Comparison of ENCODE assay signal across 22 cellular contexts in genomic region chr3:179168933-179169332, GRCh38. TPM values are rescaled to one million over a fixed set of nuclear protein-coding genes. Genes with fewer than 3 reads are reported as not detected.
DNase-seq lines count a peak whose midpoint lies in the region; ATAC-seq, FAIRE-seq and TF ChIP-seq lines count a peak whose summit lies in the region.
"Had no signal": no experiment of that assay in that cellular context is flagged by ENCODE, and none has a peak within 500 bp of the region (broad histone marks: within the 10 kb centered on the region; RNA-seq: fewer than 3 reads in every experiment).

No MANE protein-coding gene starts in this region.

- FAIRE-seq in GM19239 (lab: Jason Lieb, UNC): peak; percentile 68
- FAIRE-seq in colon (lab: Jason Lieb, UNC): peak; percentile 18
- FAIRE-seq: RCC 7860 had no signal

- peaks cover 0 to 3% (median 0%) of the 10 kb centered on the region in 4 donors for H3K9me3 ChIP-seq in upper lobe of left lung
- H3K9me3 ChIP-seq: SJSA1 had no signal

- TF ChIP-seq EP300 in upper lobe of left lung (IDR thresholded peaks at IDR 0.05): no peak

- peaks cover 5% of the 10 kb centered on the region for H3K4me1 Mint-ChIP-seq in type B pancreatic cell (ENCODE audit: unreplicated experiment)

- no peak for TF ChIP-seq POLR2A in upper lobe of left lung (IDR thresholded peaks at IDR 0.05)

- H3K27me3 ChIP-seq in upper lobe of left lung: no peaks in the 10 kb centered on the region
- H3K27me3 ChIP-seq: BLaER1, MG63, SJSA1 had no signal

- H3K9me3 Mint-ChIP-seq in type B pancreatic cell: peaks cover 4% of the 10 kb centered on the region

- peaks cover 7% of the 10 kb centered on the region for H3K36me3 Mint-ChIP-seq in type B pancreatic cell

- H3K4me1 ChIP-seq in upper lobe of left lung: peaks cover 0 to 17% (median 4%) of the 10 kb centered on the region in 4 donors

- TF ChIP-seq CTCF in upper lobe of left lung (IDR thresholded peaks at IDR 0.05) (no peak), type B pancreatic cell (conservative IDR thresholded peaks at IDR 0.05) (no peak)

- no peak overlapping the region for H3K27ac ChIP-seq in upper lobe of left lung
- H3K27ac ChIP-seq: 22Rv1, BLaER1, SJSA1 had no signal

- no peaks in the 10 kb centered on the region for H3K27me3 Mint-ChIP-seq in type B pancreatic cell
- H3K27me3 Mint-ChIP-seq: CD4-positive, alpha-beta memory T cell had no signal

- no peaks in the 10 kb centered on the region for H3K36me3 ChIP-seq in upper lobe of left lung
- H3K36me3 ChIP-seq: MG63, SJSA1 had no signal

- peak; percentile 56 for DNase-seq in DMS53 (lab: John Stamatoyannopoulos, UW)
- no peak for DNase-seq in GM19239 (ENCODE audit: insufficient read length, low spot score)
- DNase-seq in upper lobe of left lung: no peak
- no peak for DNase-seq in activated CD4-positive, alpha-beta T cell treated with anti-CD3 and anti-CD28 coated beads for 48 hours
- DNase-seq in EL: no peak
- DNase-seq in type B pancreatic cell (ENCODE audit: extremely low spot score, unreplicated experiment): no peak
- DNase-seq: ACHN; CD4-positive, alpha-beta memory T cell; Kasumi-1; MG63; NCI-H1417; NCI-H1694 treated with DMSO at 0.1 percent for 48 hours; NCI-H2081 treated with DMSO at 0.1 percent for 48 hours; NCI-H446; NCI-H526 had no signal

- H3K27ac Mint-ChIP-seq in type B pancreatic cell: no peak overlapping the region

- no peak overlapping the region for H3K4me3 ChIP-seq in upper lobe of left lung
- H3K4me3 ChIP-seq: BLaER1, MG63, SJSA1 had no signal

- no peak overlapping the region for H3K4me3 Mint-ChIP-seq in type B pancreatic cell
- H3K4me3 Mint-ChIP-seq: CD4-positive, alpha-beta memory T cell had no signal

- 77 to 81% methylated on average over 2 of the region's 2 CpGs for WGBS in upper lobe of left lung, 2 donors

- ATAC-seq in HG02678 (IDR thresholded peaks at IDR 0.05; ENCODE audit: unreplicated experiment): peak; percentile 49
- ATAC-seq in upper lobe of left lung (ENCODE audit: low FRiP score in 2 of 2): no peak
- ATAC-seq: HCT116 had no signal

RNA-seq across cellular contexts. Expression of gene PIK3CA, which starts 20.8 kb away (rescaled TPM):
- total RNA-seq in upper lobe of left lung: 10 to 100 TPM in 5 of 6 donors, 1 to 10 TPM in 1; 7.3 to 37.6 (median 23.5) TPM
- total RNA-seq in type B pancreatic cell (ENCODE audit: low replicate concordance): 16.0 and 17.6 TPM in 2 replicates
